ENCODE assay signal across 1 cellular context in the genomic region with DNA sequence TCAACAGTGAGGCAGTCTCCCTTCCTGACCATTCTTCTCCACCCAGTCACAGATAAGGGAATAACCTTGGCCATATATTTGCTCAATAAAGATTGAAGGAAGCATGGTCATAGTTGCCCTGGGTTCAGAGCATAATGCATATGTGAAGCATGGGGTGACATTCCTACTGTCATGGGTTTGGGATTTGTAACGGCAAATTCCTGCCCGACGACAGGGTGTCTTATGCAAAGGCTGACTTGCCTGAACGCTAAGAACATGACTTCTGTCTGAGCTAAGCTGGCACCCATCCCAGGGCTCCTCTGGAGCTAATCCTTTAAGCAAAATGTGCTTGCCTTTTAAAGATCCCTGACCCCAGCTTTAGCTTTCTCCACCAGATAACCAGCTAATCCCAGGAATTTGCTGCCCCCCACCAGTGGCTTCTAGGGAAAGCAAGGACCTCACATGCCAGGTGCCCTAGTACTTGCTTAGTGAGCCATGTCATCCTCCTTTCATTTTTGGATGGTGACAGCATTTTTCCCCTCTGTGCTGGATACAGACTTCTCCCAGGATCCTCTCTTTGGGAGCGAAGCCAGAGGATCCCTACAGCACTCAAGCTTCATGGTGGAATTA.
TF ChIP-seq lines count a peak whose summit lies in the region.

No MANE protein-coding gene starts in this region.

TF ChIP-seq in K562, 482 proteins besides CTCF, POLR2A, EP300 and RAD21:
- no peak for TF ChIP-seq TGIF2 (CRISPR knock-in tag; IDR thresholded peaks at IDR 0.05)
- TF ChIP-seq NFIC (IDR thresholded peaks at IDR 0.05), result peak; percentile 32
- TF ChIP-seq POLR2AphosphoS5 (IDR thresholded peaks at IDR 0.05; ENCODE audit: control insufficient read depth, insufficient read depth, low read depth, low read length), result 0 out of 2 replicates have a peak, but pooled peaks have one; percentile 35
